ENCODE assay signal across 6 cellular contexts in the genomic region with DNA sequence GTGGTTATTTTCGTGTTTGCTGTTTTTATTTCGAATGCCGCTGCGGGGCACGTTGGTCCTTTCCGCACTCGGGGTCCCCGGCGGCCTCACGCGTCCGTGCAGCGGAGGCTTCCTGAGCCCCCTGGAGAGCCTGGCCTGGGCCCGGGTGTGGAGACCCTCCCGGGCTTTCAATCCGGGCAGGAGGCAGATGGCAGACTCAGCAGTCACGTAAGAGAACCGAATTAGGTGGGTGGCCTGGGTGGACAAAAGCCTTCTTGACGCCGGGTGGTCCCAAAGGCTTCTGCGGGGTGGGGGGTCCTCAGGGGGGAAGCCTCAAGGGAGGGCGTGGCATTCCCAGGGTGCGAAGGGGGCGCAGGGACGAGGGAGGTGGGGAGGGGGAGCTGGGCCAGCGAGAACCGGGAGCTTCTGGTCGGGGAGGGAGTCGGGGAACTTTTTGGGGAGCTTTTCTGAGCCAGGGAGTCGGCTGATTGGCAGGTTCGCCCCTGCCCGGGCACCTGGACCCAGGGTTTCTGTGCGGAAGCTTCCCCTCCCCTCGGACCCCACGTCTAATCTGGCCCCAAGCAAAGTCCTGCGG. TPM values are rescaled to one million over a fixed set of nuclear protein-coding genes. Genes with fewer than 3 reads are reported as not detected.
DNase-seq lines count a peak whose midpoint lies in the region; ATAC-seq and TF ChIP-seq lines count a peak whose summit lies in the region.

No MANE protein-coding gene starts in this region.

- H3K36me3 Mint-ChIP-seq in chondrocyte (ENCODE audit: low read depth), result peaks cover 4% of the 10 kb centered on the region

- H3K4me1 Mint-ChIP-seq in chondrocyte (ENCODE audit: low read depth), result peaks cover 29% of the 10 kb centered on the region

- DNase-seq in chondrocyte (ENCODE audit: low spot score), result no peak
- no peak for DNase-seq in GM03348 (ENCODE audit: low spot score)

- peak overlapping the region; percentile 36 for H3K27ac ChIP-seq in HUES48 (ENCODE audit: low read depth, low read length)
- peak overlapping the region; percentile 78 for H3K27ac ChIP-seq in parathyroid adenoma

- H3K36me3 ChIP-seq in HUES48 (ENCODE audit: control insufficient read depth, insufficient read depth, low read length) (no peaks in the 10 kb centered on the region), parathyroid adenoma (ENCODE audit: control insufficient read depth, insufficient read depth, low read length) (no peaks in the 10 kb centered on the region)

- peak overlapping the region; percentile 99 for H3K4me2 ChIP-seq in parathyroid adenoma (ENCODE audit: low read length)

- H3K4me1 ChIP-seq in HUES48 (ENCODE audit: control insufficient read depth, insufficient read depth, low read length) (peaks cover 3% of the 10 kb centered on the region; the same call in 1 of the 2 replicates), parathyroid adenoma (peaks cover 3% of the 10 kb centered on the region)

- peak overlapping the region; percentile 99 for H3K27ac Mint-ChIP-seq in chondrocyte (ENCODE audit: unreplicated experiment)

- peak overlapping the region; percentile 91 for H3K4me3 Mint-ChIP-seq in chondrocyte (ENCODE audit: unreplicated experiment)

- TF ChIP-seq CTCF in chondrocyte (IDR thresholded peaks at IDR 0.05) (no peak), parathyroid adenoma (IDR thresholded peaks at IDR 0.05) (no peak)

- H2AFZ ChIP-seq in parathyroid adenoma, result no peak overlapping the region

- no peaks in the 10 kb centered on the region for H3K79me2 ChIP-seq in parathyroid adenoma

- H3K4me3 ChIP-seq in HUES48 (ENCODE audit: low read depth, low read length) (peak overlapping the region; percentile 61; the same call in 1 of the 2 replicates), parathyroid adenoma (ENCODE audit: low read depth, low read length) (peak overlapping the region; percentile 82)

- no peaks in the 10 kb centered on the region for H3K27me3 Mint-ChIP-seq in chondrocyte (ENCODE audit: low read depth)

- H3K9me3 ChIP-seq in HUES48 (ENCODE audit: control insufficient read depth, insufficient read depth, low read length) (no peaks in the 10 kb centered on the region), parathyroid adenoma (ENCODE audit: control insufficient read depth, low read length) (no peaks in the 10 kb centered on the region)

- ATAC-seq in GM19351 (IDR thresholded peaks at IDR 0.05; ENCODE audit: unreplicated experiment), result no peak
- no peak for ATAC-seq in GM21723 (IDR thresholded peaks at IDR 0.05; ENCODE audit: unreplicated experiment)

- H3K27me3 ChIP-seq in HUES48 (ENCODE audit: control insufficient read depth, insufficient read depth, low read length) (peaks cover 83% of the 10 kb centered on the region), parathyroid adenoma (ENCODE audit: control insufficient read depth, insufficient read depth, low read length) (no peaks in the 10 kb centered on the region)

- no peaks in the 10 kb centered on the region for H3K9me3 Mint-ChIP-seq in chondrocyte (ENCODE audit: low read depth)

- no peak overlapping the region for H3K9ac ChIP-seq in HUES48 (ENCODE audit: low read depth, low read length)
- H3K9ac ChIP-seq in parathyroid adenoma, result no peak overlapping the region

RNA-seq across cellular contexts. Expression of a gene that starts 1.2 kb away (rescaled TPM):
- 56.6 to 137 TPM (median 136 TPM) in 3 replicates for total RNA-seq in chondrocyte

RNA-seq across cellular contexts. Expression of a gene that starts 12.2 kb away (rescaled TPM):
- 28.5 to 42.8 TPM (median 42.2 TPM) in 3 replicates for total RNA-seq in chondrocyte

RNA-seq across cellular contexts. Expression of a gene that starts 18.8 kb away (rescaled TPM):
- 138 to 221 TPM (median 219 TPM) in 3 replicates for total RNA-seq in chondrocyte

RNA-seq across cellular contexts. Expression of a gene that starts 19.3 kb away (rescaled TPM):
- total RNA-seq in chondrocyte, result 0.12 to 0.37 TPM (median 0.31 TPM) in 3 replicates

RNA-seq across cellular contexts. Expression of a gene that starts 34.9 kb away (rescaled TPM):
- total RNA-seq in chondrocyte, result 0.17 to 0.73 TPM (median 0.38 TPM) in 3 replicates
